In genomic region chr7:34759477-34760125, GRCh38 we compare ENCODE assay signal across 8 cellular contexts.
A peak's percentile ranks its signal among the peaks of the same experiment; 100 is the strongest.
DNase-seq lines count a peak whose midpoint lies in the region; ATAC-seq and TF ChIP-seq lines count a peak whose summit lies in the region.

No MANE protein-coding gene starts in this region.

- H3K27me3 ChIP-seq in SK-N-SH (ENCODE audit: insufficient read depth) (peaks cover 5% of the 10 kb centered on the region; the same call in 1 of the 2 replicates), upper lobe of right lung (no peaks in the 10 kb centered on the region), ovary (no peaks in the 10 kb centered on the region)

- CTCF ChIA-PET in SK-N-SH (lab: Yijun Ruan, JAX): interaction anchor here (0.9 to 1.3 kb wide), 5 partner anchors 10 to 167 kb away, joined by 3 to 4 read pairs (median 3); no protein-coding TSS in a partner anchor

- WGBS in SK-N-SH (ENCODE audit: low lambda C conversion rate): 10% methylated on average over 3 of the region's 3 CpGs
- 79 to 81% (median 81%) methylated on average over 3 of the region's 3 CpGs for WGBS in ovary, 3 donors

- H3K4me3 ChIP-seq in SK-N-SH (ENCODE audit: low read depth in 2 of 2, low read length in 1 of 2): peak overlapping the region in 1 of 2 experiments; percentile 4; a peak in 1 of 4 replicates
- H3K4me3 ChIP-seq in upper lobe of right lung: no peak overlapping the region
- no peak overlapping the region for H3K4me3 ChIP-seq in ovary

- TF ChIP-seq CTCF in SK-N-SH (IDR thresholded peaks at IDR 0.05) (peak; percentile 82), upper lobe of right lung (IDR thresholded peaks at IDR 0.05) (peak; percentile 52), ovary (IDR thresholded peaks at IDR 0.05) (no peak)

- DNase-seq in NCI-H1436 treated with DMSO at 0.1 percent for 48 hours (lab: John Stamatoyannopoulos, UW) (peak; percentile 8), NCI-H1436 (lab: John Stamatoyannopoulos, UW) (no peak), SK-N-SH (peak; percentile 48), left ventricle myocardium superior (no peak), upper lobe of right lung (no peak), ovary (no peak)
- no peak for DNase-seq in natural killer cell treated with Interleukin-12 subunit alpha and Interleukin-12 subunit beta and Interleukin-15 and Interleukin-18, amount 100 ng/mL, for 72 hours (ENCODE audit: low spot score)

- TF ChIP-seq RAD21 in Ishikawa (IDR thresholded peaks at IDR 0.05; ENCODE audit: low read depth) (peak; percentile 70), SK-N-SH (IDR thresholded peaks at IDR 0.05; ENCODE audit: low read length) (peak; percentile 66)

- no peaks in the 10 kb centered on the region for H4K20me1 ChIP-seq in SK-N-SH (ENCODE audit: insufficient read depth)

- H3K9ac ChIP-seq in SK-N-SH: no peak overlapping the region

- H3K9me3 ChIP-seq in SK-N-SH (no peaks in the 10 kb centered on the region), upper lobe of right lung (no peaks in the 10 kb centered on the region), ovary (no peaks in the 10 kb centered on the region)

- H3K9me2 ChIP-seq in SK-N-SH: no peaks in the 10 kb centered on the region

- H3K27ac ChIP-seq in SK-N-SH (ENCODE audit: low read depth in 2 of 2, low read length in 1 of 2): no peak overlapping the region
- no peak overlapping the region for H3K27ac ChIP-seq in upper lobe of right lung
- no peak overlapping the region for H3K27ac ChIP-seq in ovary

- ATAC-seq in left ventricle myocardium superior: peak; percentile 64
- peak; percentile 84 for ATAC-seq in upper lobe of right lung
- ATAC-seq in natural killer cell treated with Interleukin-12 subunit alpha and Interleukin-12 subunit beta and Interleukin-15 and Interleukin-18, amount 100 ng/mL, for 72 hours: no peak

- H3K9me3 Mint-ChIP-seq in natural killer cell treated with Interleukin-12 subunit alpha and Interleukin-12 subunit beta and Interleukin-15 and Interleukin-18, amount 100 ng/mL, for 72 hours: no peaks in the 10 kb centered on the region

- H3K4me1 ChIP-seq in SK-N-SH (ENCODE audit: control insufficient read depth in 1 of 2, insufficient read depth in 2 of 2, low read depth in 1 of 2, low read length in 1 of 2): peaks cover 0 to 2% of the 10 kb centered on the region in 2 experiments; a peak in 1 of 4 replicates
- no peaks in the 10 kb centered on the region for H3K4me1 ChIP-seq in upper lobe of right lung
- H3K4me1 ChIP-seq in ovary (ENCODE audit: insufficient read depth): no peaks in the 10 kb centered on the region

- no peaks in the 10 kb centered on the region for H3K36me3 Mint-ChIP-seq in natural killer cell treated with Interleukin-12 subunit alpha and Interleukin-12 subunit beta and Interleukin-15 and Interleukin-18, amount 100 ng/mL, for 72 hours

- no peaks in the 10 kb centered on the region for H3K79me2 ChIP-seq in SK-N-SH (ENCODE audit: insufficient read depth)

- no peaks in the 10 kb centered on the region for H3K4me1 Mint-ChIP-seq in natural killer cell treated with Interleukin-12 subunit alpha and Interleukin-12 subunit beta and Interleukin-15 and Interleukin-18, amount 100 ng/mL, for 72 hours (ENCODE audit: low read depth in 2 of 2)

- H3K27ac Mint-ChIP-seq in natural killer cell treated with Interleukin-12 subunit alpha and Interleukin-12 subunit beta and Interleukin-15 and Interleukin-18, amount 100 ng/mL, for 72 hours: no peak overlapping the region

- intact Hi-C loops in left ventricle myocardium superior (cut with micrococcal nuclease): no loop called here
- intact Hi-C loops in upper lobe of right lung (cut with DNase I): no loop called here
- intact Hi-C loops in ovary (cut with DNase I): no loop called here

- peak overlapping the region; percentile 79; the same call in 1 of the 2 replicates for H2AFZ ChIP-seq in SK-N-SH (ENCODE audit: low read depth)

- H3K36me3 ChIP-seq in SK-N-SH (replicated peaks in 1 of 2; ENCODE audit: control insufficient read depth in 1 of 2, insufficient read depth in 2 of 2, low read length in 1 of 2) (no peaks in the 10 kb centered on the region), upper lobe of right lung (no peaks in the 10 kb centered on the region), ovary (no peaks in the 10 kb centered on the region)

- H3K27me3 Mint-ChIP-seq in natural killer cell treated with Interleukin-12 subunit alpha and Interleukin-12 subunit beta and Interleukin-15 and Interleukin-18, amount 100 ng/mL, for 72 hours: peaks cover 19 to 27% of the 10 kb centered on the region in 2 donors

- TF ChIP-seq EP300 in Ishikawa (IDR thresholded peaks at IDR 0.05; ENCODE audit: borderline replicate concordance) (no peak), SK-N-SH (IDR thresholded peaks at IDR 0.05; ENCODE audit: borderline replicate concordance in 1 of 2, low read depth in 1 of 2, low read length in 1 of 2) (no peak), ovary (IDR thresholded peaks at IDR 0.05) (no peak)

- TF ChIP-seq POLR2A in ovary (IDR thresholded peaks at IDR 0.05): no peak

- peak overlapping the region; percentile 54; the same call in 1 of the 2 replicates for H3K4me2 ChIP-seq in SK-N-SH

- POLR2A ChIA-PET in SK-N-SH (lab: Yijun Ruan, JAX): no interaction called here

- H3K4me3 Mint-ChIP-seq in natural killer cell treated with Interleukin-12 subunit alpha and Interleukin-12 subunit beta and Interleukin-15 and Interleukin-18, amount 100 ng/mL, for 72 hours: no peak overlapping the region

- no peaks in the 10 kb centered on the region for H3F3A ChIP-seq in SK-N-SH (replicated peaks; ENCODE audit: insufficient read depth)

TF ChIP-seq in Ishikawa, 13 proteins besides CTCF, POLR2A, EP300 and RAD21:
- TF ChIP-seq YY1 (IDR thresholded peaks at IDR 0.05; ENCODE audit: low read depth) (0 out of 2 replicates have a peak, but pooled peaks have one; percentile 22), USF1 (IDR thresholded peaks at IDR 0.05) (no peak)

TF ChIP-seq in SK-N-SH, 30 proteins besides CTCF, POLR2A, EP300 and RAD21:
- TF ChIP-seq TCF12 (IDR thresholded peaks at IDR 0.05) (no peak), YY1 (IDR thresholded peaks at IDR 0.05; ENCODE audit: low read depth) (peak; percentile 47; the same call in 1 of the 2 replicates), IRF3 (IDR thresholded peaks at IDR 0.05; ENCODE audit: low read depth, low read length) (no peak), TEAD4 (IDR thresholded peaks at IDR 0.05; ENCODE audit: borderline replicate concordance, insufficient read depth) (no peak), CHD2 (IDR thresholded peaks at IDR 0.05; ENCODE audit: low read length, partially characterized antibody) (no peak), NFIC (IDR thresholded peaks at IDR 0.05; ENCODE audit: borderline replicate concordance) (no peak), PBX3 (IDR thresholded peaks at IDR 0.05) (no peak), USF1 (IDR thresholded peaks at IDR 0.05; ENCODE audit: borderline replicate concordance, low read depth) (no peak), SMC3 (IDR thresholded peaks at IDR 0.05; ENCODE audit: low read depth, low read length) (peak; percentile 57)
TF ChIP-seq in SK-N-SH: peak in this region for 2.

Comparison
In these comparisons a context has a peak if more than half of its experiments do, and no peak if none do; other contexts are left out.
1. DNase-seq: peak in NCI-H1436 treated with DMSO at 0.1 percent for 48 hours (single experiment) and SK-N-SH (single experiment); none in NCI-H1436 (single experiment), left ventricle myocardium superior (single experiment), upper lobe of right lung (single experiment), ovary (0 of 5) and natural killer cell treated with Interleukin-12 subunit alpha and Interleukin-12 subunit beta and Interleukin-15 and Interleukin-18, amount 100 ng/mL, for 72 hours (single experiment).
2. CTCF ChIP-seq: peak in SK-N-SH (single experiment) and upper lobe of right lung (single experiment); none in ovary (0 of 3).
3. ATAC-seq: peak in left ventricle myocardium superior (single experiment) and upper lobe of right lung (single experiment); none in natural killer cell treated with Interleukin-12 subunit alpha and Interleukin-12 subunit beta and Interleukin-15 and Interleukin-18, amount 100 ng/mL, for 72 hours (0 of 2).